In the genomic region with DNA sequence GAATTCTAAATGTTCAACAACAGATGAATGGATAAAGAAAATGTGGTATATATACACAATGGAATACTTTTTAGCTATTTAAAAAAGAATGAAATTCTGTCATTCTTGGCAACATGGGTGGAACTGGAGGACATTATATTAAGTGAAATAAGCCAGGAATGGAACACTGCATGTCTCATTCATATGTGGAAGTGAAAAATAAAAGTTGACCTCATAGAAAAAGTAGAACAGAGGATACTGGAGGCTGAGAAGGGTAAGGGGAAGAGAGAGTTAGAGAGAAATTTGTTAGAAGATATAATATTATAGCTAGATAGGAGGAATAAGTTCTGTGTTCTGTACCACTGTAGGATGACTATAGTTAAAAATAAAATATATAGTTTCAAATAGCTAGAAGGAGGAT, we compare ENCODE assay signal across 8 cellular contexts.
"Had no signal": no experiment of that assay in that cellular context is flagged by ENCODE, and none has a peak within 500 bp of the region (broad histone marks: within the 10 kb centered on the region; RNA-seq: fewer than 3 reads in every experiment).

No MANE protein-coding gene starts in this region.

- ATAC-seq: HCT116, K562 had no signal

- H3K4me3 Mint-ChIP-seq: HFFc6 had no signal

- DNase-seq: GM23248, GOT3, H7, HFFc6, IMR-90, KG1 had no signal

- H3K27ac Mint-ChIP-seq: HFFc6 had no signal

- H3K9me3 Mint-ChIP-seq: HFFc6 had no signal
